In the genomic region with DNA sequence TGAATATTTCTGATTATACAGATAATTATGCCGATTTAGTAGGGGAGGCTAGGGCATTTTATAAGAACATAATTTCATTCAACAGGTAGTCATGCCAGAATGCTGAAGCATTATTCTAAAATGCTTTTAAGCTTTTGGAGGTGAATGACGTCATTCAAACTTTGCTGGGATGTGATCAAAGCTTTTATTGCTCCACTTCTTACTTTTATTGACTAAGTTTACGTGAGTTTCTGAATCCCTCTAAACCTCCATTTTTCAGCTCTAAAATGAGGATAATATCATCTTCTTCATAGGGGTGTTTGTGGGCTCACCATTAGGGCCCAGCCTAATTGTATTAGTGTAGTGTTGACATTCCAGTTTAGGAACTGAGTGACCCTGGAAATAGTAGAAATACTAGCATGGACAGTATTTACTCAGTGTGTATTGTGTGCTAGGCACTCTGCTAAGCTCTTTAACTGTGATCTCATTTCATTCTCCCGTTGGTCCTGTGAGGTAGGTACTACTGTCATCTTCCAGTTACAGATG, we compare ENCODE assay signal across 17 cellular contexts. TPM values are rescaled to one million over a fixed set of nuclear protein-coding genes. Genes with fewer than 3 reads are reported as not detected.
DNase-seq lines count a peak whose midpoint lies in the region; TF ChIP-seq lines count a peak whose summit lies in the region.
"Had no signal": no experiment of that assay in that cellular context is flagged by ENCODE, and none has a peak within 500 bp of the region (broad histone marks: within the 10 kb centered on the region; RNA-seq: fewer than 3 reads in every experiment).

No MANE protein-coding gene starts in this region.

- no peak overlapping the region for H3K9ac ChIP-seq in SK-N-MC (ENCODE audit: insufficient read length)
- no peak overlapping the region for H3K9ac ChIP-seq in iPS-20b (ENCODE audit: low read depth, low read length)

- no peaks in the 10 kb centered on the region for H3K27me3 Mint-ChIP-seq in osteocyte (ENCODE audit: unreplicated experiment)

- peak overlapping the region; percentile 79 for H3K4me3 Mint-ChIP-seq in osteocyte (ENCODE audit: unreplicated experiment)
- H3K4me3 Mint-ChIP-seq: activated CD4-positive, alpha-beta T cell treated with anti-CD3 and anti-CD28 coated beads, Interleukin-2, amount 10 ng/mL, durations not matched to agents 7 days and 5 days had no signal

- in situ Hi-C loops in GM13976 (cut with MboI; ENCODE audit: low sequenced_read_pairs, unreplicated experiment), result no loop called here

- no peaks in the 10 kb centered on the region for H3K36me3 Mint-ChIP-seq in osteocyte (ENCODE audit: unreplicated experiment)

- peaks cover 10% of the 10 kb centered on the region for H3K27me3 ChIP-seq in iPS-20b (ENCODE audit: insufficient read depth, low read length)
- H3K27me3 ChIP-seq: pancreas had no signal

- peak overlapping the region; percentile 97 for H3K4me3 ChIP-seq in SK-N-MC
- H3K4me3 ChIP-seq in iPS-20b (ENCODE audit: low read length), result peak overlapping the region; percentile 79; the same call in 1 of the 2 replicates

- peak; percentile 14 for DNase-seq in EL
- no peak for DNase-seq in SK-N-MC (ENCODE audit: low read depth, low spot score)
- no peak for DNase-seq in osteocyte (ENCODE audit: extremely low spot score, unreplicated experiment)
- no peak for DNase-seq in NCI-H146 treated with DMSO at 0.1 percent for 48 hours (lab: John Stamatoyannopoulos, UW; ENCODE audit: unreplicated experiment)
- no peak for DNase-seq in GM13976 (ENCODE audit: low spot score)
- DNase-seq in T-helper 1 cell, result no peak
- no peak for DNase-seq in GM19238 (ENCODE audit: insufficient read length, low spot score)
- DNase-seq: activated CD4-positive, alpha-beta T cell treated with anti-CD3 and anti-CD28 coated beads, Interleukin-2, amount 10 ng/mL, durations not matched to agents 7 days and 5 days; activated gamma-delta T cell treated with Interleukin-2 at 50 U/mL for 16 hours; foreskin fibroblast; H7; hypothalamus; Kasumi-1; NCI-H1105; NCI-H2171; pancreas had no signal

- peaks cover 4% of the 10 kb centered on the region for H3K9me3 Mint-ChIP-seq in osteocyte (ENCODE audit: unreplicated experiment)
- H3K9me3 Mint-ChIP-seq: activated CD4-positive, alpha-beta T cell treated with anti-CD3 and anti-CD28 coated beads, Interleukin-2, amount 10 ng/mL, durations not matched to agents 7 days and 5 days had no signal

- no peak overlapping the region for H3K27ac ChIP-seq in SK-N-MC
- H3K27ac ChIP-seq in iPS-20b (ENCODE audit: low read length), result no peak overlapping the region

- H3K36me3 ChIP-seq in SK-N-MC (ENCODE audit: insufficient read depth, low read length), result no peaks in the 10 kb centered on the region
- H3K36me3 ChIP-seq in iPS-20b (ENCODE audit: insufficient read depth, low read depth, low read length), result no peaks in the 10 kb centered on the region
- H3K36me3 ChIP-seq: pancreas had no signal

- H3K9me3 ChIP-seq in SK-N-MC (ENCODE audit: low read depth, low read length), result no peaks in the 10 kb centered on the region
- H3K9me3 ChIP-seq in iPS-20b (ENCODE audit: insufficient read depth, low read depth, low read length), result no peaks in the 10 kb centered on the region
- H3K9me3 ChIP-seq: pancreas had no signal

- H3K4me1 ChIP-seq in iPS-20b (ENCODE audit: insufficient read depth, low read length), result peaks cover 32% of the 10 kb centered on the region; the same call in 1 of the 2 replicates

- peak overlapping the region; percentile 48 for H3K27ac Mint-ChIP-seq in osteocyte (ENCODE audit: unreplicated experiment)
- H3K27ac Mint-ChIP-seq: activated CD4-positive, alpha-beta T cell treated with anti-CD3 and anti-CD28 coated beads, Interleukin-2, amount 10 ng/mL, durations not matched to agents 7 days and 5 days had no signal

- TF ChIP-seq CTCF in osteocyte (IDR thresholded peaks at IDR 0.05), result no peak
- TF ChIP-seq CTCF in GM13976 (IDR thresholded peaks at IDR 0.05; ENCODE audit: borderline replicate concordance, control extremely low read depth, extremely low read depth, insufficient read depth, missing control alignments), result no peak

- H3K4me1 Mint-ChIP-seq in osteocyte (ENCODE audit: unreplicated experiment), result peaks cover 42% of the 10 kb centered on the region

RNA-seq across cellular contexts. Expression of gene WWC2, which starts 3.0 kb away (rescaled TPM):
- 47.2 and 53.5 TPM in 2 replicates for total RNA-seq in osteocyte
